ENCODE assay signal across 15 cellular contexts in the genomic region with DNA sequence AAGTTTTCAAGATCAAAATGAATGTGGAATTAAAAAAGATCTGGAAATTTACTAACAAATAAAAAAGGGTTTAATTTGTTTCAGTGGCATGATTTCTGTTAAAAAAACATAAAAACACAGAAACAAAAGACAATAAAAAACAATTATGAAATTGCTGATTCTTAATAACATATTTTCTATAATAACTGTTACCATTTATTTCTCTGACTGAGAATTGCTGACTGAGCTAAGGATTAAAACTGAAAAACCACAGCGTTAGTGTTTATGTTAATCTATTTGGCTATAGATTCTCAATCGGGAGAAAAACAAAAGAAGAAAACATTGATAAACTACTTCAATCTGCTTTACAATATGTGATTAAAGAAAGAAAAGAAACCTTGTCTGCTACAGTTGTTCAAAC.
"Had no signal": no experiment of that assay in that cellular context is flagged by ENCODE, and none has a peak within 500 bp of the region (broad histone marks: within the 10 kb centered on the region; RNA-seq: fewer than 3 reads in every experiment).

No MANE protein-coding gene starts in this region.

- H3K79me2 ChIP-seq: parathyroid adenoma had no signal

- DNase-seq: effector CD4-positive, alpha-beta T cell; natural killer cell; sigmoid colon; spleen; stimulated activated naive B cell treated with anti-CD40 and anti-IgM and Interleukin-4, amounts not matched to agents 10 μg/mL and 1 μg/mL and 100 μg/mL, for 72 hours; upper lobe of left lung had no signal

- H3K27me3 ChIP-seq: dorsolateral prefrontal cortex, sigmoid colon, spleen, tibial nerve, upper lobe of left lung had no signal

- H3K4me3 ChIP-seq: lung, sigmoid colon, spleen, thoracic aorta, tibial nerve, upper lobe of left lung had no signal

- H3K9me3 ChIP-seq: sigmoid colon, spleen, thoracic aorta, tibial nerve, upper lobe of left lung had no signal

- ATAC-seq: natural killer cell; stimulated activated naive B cell treated with anti-CD40 and anti-IgM and Interleukin-4, amounts not matched to agents 10 μg/mL and 1 μg/mL and 100 μg/mL, for 72 hours had no signal

- H3K36me3 ChIP-seq: sigmoid colon, spleen, thoracic aorta, tibial nerve, upper lobe of left lung had no signal

- H3K4me1 ChIP-seq: parathyroid adenoma, sigmoid colon, upper lobe of left lung had no signal

- H3K9ac ChIP-seq: parathyroid adenoma had no signal

- H2AFZ ChIP-seq: parathyroid adenoma had no signal

- H3K27ac ChIP-seq: parathyroid adenoma, sigmoid colon, spleen, thoracic aorta, upper lobe of left lung had no signal

- FAIRE-seq: colon, frontal cortex, keratinocyte, urothelium cell line had no signal
